31 cellular contexts compared by ENCODE assay signal in the genomic region with DNA sequence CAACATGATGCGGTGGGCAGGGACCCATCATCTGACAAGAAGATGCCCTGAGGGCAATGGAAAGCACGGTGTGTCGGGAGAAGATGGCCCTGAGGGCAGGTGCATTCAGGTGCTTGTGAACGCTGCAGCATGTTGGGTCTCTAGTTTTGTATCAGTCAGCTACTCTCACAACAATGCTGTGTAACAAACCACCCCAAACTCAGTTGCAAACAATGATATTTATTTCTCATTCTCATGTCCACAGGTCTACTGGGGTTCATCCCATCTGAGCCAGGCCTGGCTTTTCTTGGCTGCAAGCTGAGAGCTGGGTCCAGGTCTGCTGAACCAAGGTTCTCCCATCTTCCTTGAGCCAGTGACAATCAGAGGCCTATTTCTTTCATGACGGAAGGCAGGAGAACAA.
"Had no signal": no experiment of that assay in that cellular context is flagged by ENCODE, and none has a peak within 500 bp of the region (broad histone marks: within the 10 kb centered on the region; RNA-seq: fewer than 3 reads in every experiment).

No MANE protein-coding gene starts in this region.

- H3K9me3 Mint-ChIP-seq: activated naive CD4-positive, alpha-beta T cell treated with anti-CD3 and anti-CD28 coated beads, Interleukin-2, amount 50 U/mL, for 24 hours; activated naive CD8-positive, alpha-beta T cell treated with anti-CD3 and anti-CD28 coated beads for 36 hours; activated naive CD8-positive, alpha-beta T cell treated with anti-CD3 and anti-CD28 coated beads, Interleukin-2, amount 50 U/mL, for 24 hours; activated T-helper 1 cell treated with anti-CD3 and anti-CD28 coated beads, Interleukin-12 subunit alpha, Interleukin-12 subunit beta, Interleukin-2, Interleukin-4 antibody, amounts not matched to agents 30 ng/mL and 10 ng/mL and 1 ng/mL, durations not matched to agents 14 hours and 24 hours and 36 hours had no signal

- H3K27ac ChIP-seq: adrenal gland, body of pancreas, epithelial cell of prostate, esophagus squamous epithelium had no signal

- DNase-seq: activated CD4-positive, alpha-beta memory T cell treated with anti-CD3 and anti-CD28 coated beads for 36 hours; activated CD4-positive, alpha-beta T cell treated with anti-CD3 and anti-CD28 coated beads for 36 hours; activated CD4-positive, alpha-beta T cell treated with anti-CD3 and anti-CD28 coated beads, Interleukin-2, amount 10 ng/mL, durations not matched to agents 24 days and 14 days; activated CD4-positive, CD25-positive, alpha-beta regulatory T cell; activated CD4-positive, CD25-positive, alpha-beta regulatory T cell treated with anti-CD3 and anti-CD28 coated beads, Interleukin-2, amount 50 U/mL, for 72 hours; activated CD8-positive, alpha-beta memory T cell treated with anti-CD3 and anti-CD28 coated beads, Interleukin-2, amount 10 ng/mL, durations not matched to agents 7 days and 5 days; activated CD8-positive, alpha-beta memory T cell treated with anti-CD3 and anti-CD28 coated beads, Interleukin-2, amount 50 U/mL, for 4 hours; activated CD8-positive, alpha-beta T cell treated with anti-CD3 and anti-CD28 coated beads, Interleukin-2, amount 10 ng/mL, durations not matched to agents 7 days and 5 days; activated effector memory CD4-positive, alpha-beta T cell treated with anti-CD3 and anti-CD28 coated beads, Interleukin-2, amount 50 U/mL, for 16 hours; activated naive CD4-positive, alpha-beta T cell treated with anti-CD3 and anti-CD28 coated beads for 36 hours; activated naive CD8-positive, alpha-beta T cell treated with anti-CD3 and anti-CD28 coated beads for 36 hours; activated naive CD8-positive, alpha-beta T cell treated with anti-CD3 and anti-CD28 coated beads, Interleukin-2, amount 50 U/mL, for 24 hours; activated T-cell treated with anti-CD3 and anti-CD28 coated beads, Interleukin-2, amount 50 U/mL, for 1 hour; activated T-cell treated with anti-CD3 and anti-CD28 coated beads, Interleukin-2, amount 50 U/mL, for 48 hours; adrenal gland; amygdala; aorta; body of pancreas; caudate nucleus; effector CD8-positive, alpha-beta T cell; esophagus squamous epithelium; foreskin melanocyte; head of caudate nucleus; T-helper 2 cell had no signal

- H3K27ac Mint-ChIP-seq: activated CD4-positive, alpha-beta memory T cell treated with anti-CD3 and anti-CD28 coated beads for 36 hours; activated CD4-positive, alpha-beta T cell treated with anti-CD3 and anti-CD28 coated beads for 36 hours; activated CD4-positive, alpha-beta T cell treated with anti-CD3 and anti-CD28 coated beads, Interleukin-2, amount 10 ng/mL, durations not matched to agents 24 days and 14 days; activated CD8-positive, alpha-beta memory T cell treated with anti-CD3 and anti-CD28 coated beads, Interleukin-2, amount 10 ng/mL, durations not matched to agents 7 days and 5 days; activated CD8-positive, alpha-beta T cell treated with anti-CD3 and anti-CD28 coated beads, Interleukin-2, amount 10 ng/mL, durations not matched to agents 7 days and 5 days; activated naive CD4-positive, alpha-beta T cell treated with anti-CD3 and anti-CD28 coated beads for 36 hours; activated naive CD4-positive, alpha-beta T cell treated with anti-CD3 and anti-CD28 coated beads, Interleukin-2, amount 50 U/mL, for 24 hours; activated naive CD8-positive, alpha-beta T cell treated with anti-CD3 and anti-CD28 coated beads for 36 hours; activated naive CD8-positive, alpha-beta T cell treated with anti-CD3 and anti-CD28 coated beads, Interleukin-2, amount 50 U/mL, for 24 hours; activated T-helper 2 cell treated with anti-CD3 and anti-CD28 coated beads, Interferon-gamma antibody, Interleukin-2, Interleukin-4, amounts not matched to agents 10 μg/mL and 5 μg/mL and 100 μg/mL, durations not matched to agents 14 hours and 24 hours and 36 hours had no signal

- H3K36me3 ChIP-seq: adrenal gland, esophagus squamous epithelium had no signal

- H3K4me1 ChIP-seq: adrenal gland, body of pancreas had no signal

- H3K4me3 ChIP-seq: adrenal gland, body of pancreas, esophagus squamous epithelium had no signal

- H3K27me3 ChIP-seq: adrenal gland, body of pancreas, esophagus squamous epithelium had no signal

- FAIRE-seq: colon, endometrium, endothelial cell of umbilical vein had no signal

- H3K9me3 ChIP-seq: adrenal gland, body of pancreas, esophagus squamous epithelium had no signal

- H3K4me3 Mint-ChIP-seq: activated CD4-positive, alpha-beta memory T cell treated with anti-CD3 and anti-CD28 coated beads for 36 hours; activated CD4-positive, alpha-beta T cell treated with anti-CD3 and anti-CD28 coated beads for 36 hours; activated CD4-positive, alpha-beta T cell treated with anti-CD3 and anti-CD28 coated beads, Interleukin-2, amount 10 ng/mL, durations not matched to agents 24 days and 14 days; activated CD8-positive, alpha-beta memory T cell treated with anti-CD3 and anti-CD28 coated beads, Interleukin-2, amount 10 ng/mL, durations not matched to agents 7 days and 5 days; activated CD8-positive, alpha-beta T cell treated with anti-CD3 and anti-CD28 coated beads, Interleukin-2, amount 10 ng/mL, durations not matched to agents 7 days and 5 days; activated naive CD4-positive, alpha-beta T cell treated with anti-CD3 and anti-CD28 coated beads for 36 hours; activated naive CD8-positive, alpha-beta T cell treated with anti-CD3 and anti-CD28 coated beads for 36 hours; activated naive CD8-positive, alpha-beta T cell treated with anti-CD3 and anti-CD28 coated beads, Interleukin-2, amount 50 U/mL, for 24 hours; activated T-helper 1 cell treated with anti-CD3 and anti-CD28 coated beads, Interleukin-12 subunit alpha, Interleukin-12 subunit beta, Interleukin-2, Interleukin-4 antibody, amounts not matched to agents 30 ng/mL and 10 ng/mL and 1 ng/mL, durations not matched to agents 14 hours and 24 hours and 36 hours had no signal

- ATAC-seq: activated CD4-positive, alpha-beta T cell treated with anti-CD3 and anti-CD28 coated beads for 36 hours; activated CD8-positive, alpha-beta memory T cell treated with anti-CD3 and anti-CD28 coated beads, Interleukin-2, amount 10 ng/mL, durations not matched to agents 7 days and 5 days; activated CD8-positive, alpha-beta T cell treated with anti-CD3 and anti-CD28 coated beads, Interleukin-2, amount 10 ng/mL, durations not matched to agents 7 days and 5 days; activated naive CD8-positive, alpha-beta T cell treated with anti-CD3 and anti-CD28 coated beads, Interleukin-2, amount 50 U/mL, for 24 hours; body of pancreas had no signal
